ENCODE assay signal across 32 cellular contexts in genomic region chr5:37567566-37567965, GRCh38.
"Had no signal": no experiment of that assay in that cellular context is flagged by ENCODE, and none has a peak within 500 bp of the region (broad histone marks: within the 10 kb centered on the region; RNA-seq: fewer than 3 reads in every experiment).

No MANE protein-coding gene starts in this region.

- H3K36me3 ChIP-seq: MG63, Peyer's patch, SJSA1 had no signal

- H3K9ac ChIP-seq: SK-N-SH had no signal

- H3K27ac ChIP-seq: SJSA1 had no signal

- H3K4me3 ChIP-seq: MG63, Peyer's patch, SJSA1 had no signal

- H3K9me3 ChIP-seq: MG63, Peyer's patch, SJSA1, SK-N-SH had no signal

- H3K4me2 ChIP-seq: SK-N-SH had no signal

- H3K4me1 ChIP-seq: SJSA1 had no signal

- H3K27me3 ChIP-seq: MG63, Peyer's patch, SJSA1 had no signal

- ATAC-seq: activated CD8-positive, alpha-beta T cell treated with anti-CD3 and anti-CD28 coated beads for 36 hours; activated naive CD8-positive, alpha-beta T cell treated with anti-CD3 and anti-CD28 coated beads, Interleukin-2, amount 50 U/mL, for 24 hours; activated T-cell treated with anti-CD3 and anti-CD28 coated beads, Interleukin-2, amount 50 U/mL, for 4 hours; PC-3 had no signal

- DNase-seq: activated CD4-positive, alpha-beta T cell treated with anti-CD3 and anti-CD28 coated beads, Interleukin-2, amount 10 ng/mL, durations not matched to agents 24 days and 14 days; activated CD4-positive, alpha-beta T cell treated with anti-CD3 and anti-CD28 coated beads, Interleukin-2, amount 50 U/mL, for 4 hours; activated CD8-positive, alpha-beta T cell treated with anti-CD3 and anti-CD28 coated beads for 36 hours; activated effector memory CD4-positive, alpha-beta T cell treated with Interleukin-2 at 50 U/mL for 16 hours; activated naive CD4-positive, alpha-beta T cell treated with anti-CD3 and anti-CD28 coated beads, Interleukin-2, amount 10 ng/mL, durations not matched to agents 7 days and 5 days; activated naive CD8-positive, alpha-beta T cell treated with anti-CD3 and anti-CD28 coated beads, Interleukin-2, amount 50 U/mL, for 24 hours; activated T-cell treated with anti-CD3 and anti-CD28 coated beads, Interleukin-2, amount 50 U/mL, for 4 hours; anterior cingulate cortex; cerebellar nuclear complex; Kasumi-1; KG1; MG63; NCI-H1048; NCI-H1105 treated with DMSO at 0.1 percent for 48 hours; NCI-H1436; NCI-H1694; NCI-H1930; NCI-H2081 treated with DMSO at 0.1 percent for 48 hours; NCI-H226; NCI-H446 treated with DMSO at 0.1 percent for 48 hours; NCI-H524; NCI-H69; NCI-H82; NK-92 treated with Interleukin-12 subunit alpha and Interleukin-12 subunit beta, amount 100 ng/mL, for 24 hours; PC-3; Peyer's patch; RPMI8226; SHP77 treated with DMSO at 0.1 percent for 48 hours; SK-N-SH had no signal

- FAIRE-seq: bronchial epithelial cell, TTC549 had no signal
